Comparison of ENCODE assay signal across 26 cellular contexts in the genomic region with DNA sequence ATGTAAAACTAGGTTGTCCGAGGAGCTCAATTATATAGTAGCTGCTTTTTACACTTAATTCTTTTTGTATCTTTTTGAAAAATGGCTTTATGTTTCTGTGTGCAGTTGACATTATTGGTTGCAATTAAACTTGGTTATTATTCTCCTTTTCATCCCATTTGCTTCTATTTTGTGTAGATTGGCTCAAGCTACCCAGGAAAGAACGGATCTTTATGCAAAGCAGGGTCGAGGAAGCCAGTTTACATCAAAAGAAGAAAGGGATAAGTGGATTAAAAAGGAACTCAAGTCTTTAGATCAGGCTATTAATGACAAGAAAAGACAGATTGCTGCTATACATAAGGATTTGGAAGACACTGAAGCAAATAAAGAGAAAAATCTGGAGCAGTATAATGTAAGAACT.
"Had no signal": no experiment of that assay in that cellular context is flagged by ENCODE, and none has a peak within 500 bp of the region (broad histone marks: within the 10 kb centered on the region; RNA-seq: fewer than 3 reads in every experiment).

No MANE protein-coding gene starts in this region.

- H3K27me3 Mint-ChIP-seq: memory B cell; naive B cell; stimulated activated naive B cell treated with anti-CD40 and anti-IgM and Interleukin-4, amounts not matched to agents 10 μg/mL and 1 μg/mL and 100 μg/mL, for 72 hours; stimulated activated naive CD8-positive, alpha-beta T cell treated with anti-CD3 and anti-CD28 coated beads, Interleukin-15, amount 100 ng/mL, for 72 hours had no signal

- H3K9me3 ChIP-seq: left ventricle myocardium inferior, lower lobe of right lung, psoas muscle, spleen, testis, tibial nerve, upper lobe of right lung, vagina had no signal

- H3K4me3 Mint-ChIP-seq: memory B cell; naive B cell; nephron; stimulated activated naive B cell treated with anti-CD40 and anti-IgM and Interleukin-4, amounts not matched to agents 10 μg/mL and 1 μg/mL and 100 μg/mL, for 72 hours; stimulated activated naive CD8-positive, alpha-beta T cell treated with anti-CD3 and anti-CD28 coated beads, Interleukin-15, amount 100 ng/mL, for 72 hours had no signal

- DNase-seq: dermis blood vessel endothelial cell; erythroblast; foreskin keratinocyte; kidney; left cardiac atrium; left ventricle myocardium inferior; lower lobe of right lung; midbrain; naive B cell; psoas muscle; retina; spleen; stimulated activated CD4-positive, alpha-beta T cell treated with anti-CD3 and anti-CD28 coated beads, Interleukin-15, amount 100 ng/mL, for 24 hours; stimulated activated CD4-positive, alpha-beta T cell treated with anti-CD3 and anti-CD28 coated beads, Interleukin-1b, Interleukin-23, amount 100 ng/mL, for 48 hours; stimulated activated CD4-positive, alpha-beta T cell treated with anti-CD3 and anti-CD28 coated beads, Interleukin-4, amount 100 ng/mL, for 24 hours; stimulated activated naive B cell treated with anti-CD40 and anti-IgM and Interleukin-4, amounts not matched to agents 10 μg/mL and 1 μg/mL and 100 μg/mL, for 72 hours; stimulated activated naive CD8-positive, alpha-beta T cell treated with anti-CD3 and anti-CD28 coated beads, Interleukin-15, amount 100 ng/mL, for 72 hours; testis; upper lobe of right lung had no signal

- H3K9me3 Mint-ChIP-seq: memory B cell; naive B cell; nephron; stimulated activated naive B cell treated with anti-CD40 and anti-IgM and Interleukin-4, amounts not matched to agents 10 μg/mL and 1 μg/mL and 100 μg/mL, for 72 hours; stimulated activated naive CD8-positive, alpha-beta T cell treated with anti-CD3 and anti-CD28 coated beads, Interleukin-15, amount 100 ng/mL, for 72 hours had no signal

- H3K27ac ChIP-seq: foreskin keratinocyte, hepatocyte, left ventricle myocardium inferior, lower lobe of right lung, parathyroid adenoma, psoas muscle, spleen, testis, tibial nerve, upper lobe of right lung, vagina had no signal

- H3K4me3 ChIP-seq: hepatocyte, left ventricle myocardium inferior, lower lobe of right lung, psoas muscle, spleen, testis, tibial nerve, upper lobe of right lung, vagina had no signal

- H3K4me1 Mint-ChIP-seq: memory B cell; naive B cell; nephron; stimulated activated naive B cell treated with anti-CD40 and anti-IgM and Interleukin-4, amounts not matched to agents 10 μg/mL and 1 μg/mL and 100 μg/mL, for 72 hours; stimulated activated naive CD8-positive, alpha-beta T cell treated with anti-CD3 and anti-CD28 coated beads, Interleukin-15, amount 100 ng/mL, for 72 hours had no signal

- H3K4me1 ChIP-seq: foreskin keratinocyte, left ventricle myocardium inferior, lower lobe of right lung, parathyroid adenoma, psoas muscle, spleen, testis, tibial nerve, upper lobe of right lung, vagina had no signal

- H3K27ac Mint-ChIP-seq: memory B cell; nephron; stimulated activated naive B cell treated with anti-CD40 and anti-IgM and Interleukin-4, amounts not matched to agents 10 μg/mL and 1 μg/mL and 100 μg/mL, for 72 hours; stimulated activated naive CD8-positive, alpha-beta T cell treated with anti-CD3 and anti-CD28 coated beads, Interleukin-15, amount 100 ng/mL, for 72 hours had no signal

- ATAC-seq: foreskin keratinocyte; left cardiac atrium; lower lobe of right lung; psoas muscle; sciatic nerve; stimulated activated naive B cell treated with anti-CD40 and anti-IgM and Interleukin-4, amounts not matched to agents 10 μg/mL and 1 μg/mL and 100 μg/mL, for 72 hours; stimulated activated naive CD8-positive, alpha-beta T cell treated with anti-CD3 and anti-CD28 coated beads, Interleukin-15, amount 100 ng/mL, for 72 hours; upper lobe of right lung had no signal

- H3K27me3 ChIP-seq: foreskin keratinocyte, hepatocyte, spleen, testis, tibial nerve, upper lobe of right lung, vagina had no signal
